ENCODE assay signal across 13 cellular contexts in the genomic region with DNA sequence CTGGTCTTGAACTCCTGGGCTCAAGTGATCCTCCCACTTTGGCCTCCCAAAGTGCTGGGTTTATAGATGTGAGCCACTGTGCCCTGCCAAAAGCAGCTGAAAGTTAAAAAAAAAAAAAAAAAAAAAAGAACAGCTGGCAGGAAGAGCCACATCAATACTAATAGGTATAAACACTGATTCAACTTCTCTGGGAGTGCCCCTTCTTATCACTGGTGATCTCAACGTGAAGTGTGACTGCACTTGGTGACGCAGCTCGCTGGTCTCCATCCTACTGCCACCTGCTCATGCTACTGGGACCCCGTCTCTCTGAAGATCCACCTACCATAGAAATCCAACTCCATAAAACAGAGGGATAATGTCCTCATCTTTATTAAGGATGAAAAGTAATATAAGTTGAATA.
DNase-seq lines count a peak whose midpoint lies in the region.
"Had no signal": no experiment of that assay in that cellular context is flagged by ENCODE, and none has a peak within 500 bp of the region (broad histone marks: within the 10 kb centered on the region; RNA-seq: fewer than 3 reads in every experiment).

No MANE protein-coding gene starts in this region.

- DNase-seq in activated gamma-delta T cell treated with Interleukin-2 at 50 U/mL for 16 hours, result peak; percentile 41
- no peak for DNase-seq in activated gamma-delta T cell (lab: John Stamatoyannopoulos, UW)
- peak; percentile 86 for DNase-seq in activated effector memory CD4-positive, alpha-beta T cell treated with anti-CD3 and anti-CD28 coated beads, Interleukin-2, amount 50 U/mL, for 16 hours
- peak; percentile 55 to 64 for DNase-seq in stimulated activated CD4-positive, alpha-beta T cell treated with anti-CD3 and anti-CD28 coated beads, Interleukin-15, amount 100 ng/mL, for 48 hours (ENCODE audit: low read depth in 2 of 2)
- no peak for DNase-seq in NCI-H345 treated with DMSO at 0.1 percent for 48 hours (lab: John Stamatoyannopoulos, UW; ENCODE audit: unreplicated experiment)
- DNase-seq in NCI-H510A (lab: John Stamatoyannopoulos, UW), result no peak
- no peak for DNase-seq in MV-4-11 (lab: John Stamatoyannopoulos, UW)
- no peak for DNase-seq in DMS114 treated with DMSO at 0.1 percent for 48 hours (lab: John Stamatoyannopoulos, UW; ENCODE audit: unreplicated experiment)
- DNase-seq: dermis blood vessel endothelial cell, DMS53, gastrocnemius medialis, left ventricle myocardium superior, SIG-M5 had no signal

Comparison
In these comparisons a context has a peak if more than half of its experiments do, and no peak if none do; other contexts are left out.
1. DNase-seq: peak in activated gamma-delta T cell treated with Interleukin-2 at 50 U/mL for 16 hours (single experiment), activated effector memory CD4-positive, alpha-beta T cell treated with anti-CD3 and anti-CD28 coated beads, Interleukin-2, amount 50 U/mL, for 16 hours (single experiment) and stimulated activated CD4-positive, alpha-beta T cell treated with anti-CD3 and anti-CD28 coated beads, Interleukin-15, amount 100 ng/mL, for 48 hours (2 of 2); none in activated gamma-delta T cell (single experiment), NCI-H345 treated with DMSO at 0.1 percent for 48 hours (single experiment), NCI-H510A (single experiment), MV-4-11 (single experiment) and DMS114 treated with DMSO at 0.1 percent for 48 hours (single experiment).